In the genomic region with DNA sequence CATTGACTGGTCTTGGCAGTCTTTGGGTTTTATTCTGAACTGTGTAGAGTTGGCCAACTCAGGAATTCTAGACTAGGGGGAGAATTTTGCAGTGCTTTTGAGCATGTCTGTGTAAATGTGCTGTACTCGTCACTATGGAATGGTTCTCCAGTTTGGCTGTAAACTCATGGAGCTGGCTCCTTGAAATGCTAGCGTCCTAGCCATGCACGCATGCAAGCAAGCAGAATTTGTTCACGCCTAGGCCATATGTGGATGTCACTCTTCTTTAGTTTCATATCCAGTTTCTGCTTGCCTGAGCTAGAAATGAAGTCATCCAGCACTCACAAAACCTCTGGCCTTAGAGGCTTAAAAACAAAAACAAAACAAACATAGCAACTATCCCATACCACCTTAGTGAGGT, we compare ENCODE assay signal across 10 cellular contexts. TPM values are rescaled to one million over a fixed set of nuclear protein-coding genes. Genes with fewer than 3 reads are reported as not detected.
DNase-seq lines count a peak whose midpoint lies in the region; ATAC-seq and TF ChIP-seq lines count a peak whose summit lies in the region.
"Not testable (repeated sequence)": the region's sequence is repeated elsewhere in the genome, so short reads cannot be mapped to it uniquely, and the experiment has no call there.
"Had no signal": no experiment of that assay in that cellular context is flagged by ENCODE, and none has a peak within 500 bp of the region (broad histone marks: within the 10 kb centered on the region; RNA-seq: fewer than 3 reads in every experiment).

No MANE protein-coding gene starts in this region.

- H3K4me3 ChIP-seq in foreskin fibroblast (ENCODE audit: low read depth in 1 of 2, low read length in 2 of 2); skeletal muscle cell (ENCODE audit: low read depth, low read length): not testable (repeated sequence)

- CTCF ChIA-PET in activated CD4-positive, alpha-beta T cell treated with anti-CD3 and anti-CD28 coated beads for 36 hours (lab: Charles Lee), result not testable (repeated sequence)

- intact Hi-C loops in activated CD4-positive, alpha-beta T cell treated with anti-CD3 and anti-CD28 coated beads for 36 hours (cut with DNase I, micrococcal nuclease), result not testable (repeated sequence)

- not testable (repeated sequence) for H3K27me3 Mint-ChIP-seq in activated CD4-positive, alpha-beta T cell treated with anti-CD3 and anti-CD28 coated beads for 36 hours

- not testable (repeated sequence) for TF ChIP-seq CTCF in foreskin fibroblast (IDR thresholded peaks at IDR 0.05; ENCODE audit: low read depth, low read length)

- H3K4me1 Mint-ChIP-seq in activated CD4-positive, alpha-beta T cell treated with anti-CD3 and anti-CD28 coated beads for 36 hours, result not testable (repeated sequence)

- peak; percentile 40 for ATAC-seq in GM18873 (IDR thresholded peaks at IDR 0.05; ENCODE audit: low FRiP score, unreplicated experiment)
- peak; percentile 37 for ATAC-seq in HG02763 (IDR thresholded peaks at IDR 0.05; ENCODE audit: unreplicated experiment)
- peak; percentile 61 for ATAC-seq in HG03342 (IDR thresholded peaks at IDR 0.05; ENCODE audit: unreplicated experiment)
- peak; percentile 50 for ATAC-seq in activated CD4-positive, alpha-beta T cell treated with anti-CD3 and anti-CD28 coated beads for 36 hours

- POLR2A ChIA-PET in activated CD4-positive, alpha-beta T cell treated with anti-CD3 and anti-CD28 coated beads for 36 hours (lab: Charles Lee), result not testable (repeated sequence)

- H3K27ac Mint-ChIP-seq in activated CD4-positive, alpha-beta T cell treated with anti-CD3 and anti-CD28 coated beads for 36 hours, result not testable (repeated sequence)

- DNase-seq in EL (peak; percentile 1), NCI-H2171 treated with DMSO at 0.1 percent for 48 hours (lab: John Stamatoyannopoulos, UW) (peak; percentile 24), foreskin fibroblast (peak; percentile 36 to 48), skeletal muscle cell (ENCODE audit: low read depth) (peak; percentile 7)
- DNase-seq in activated CD4-positive, alpha-beta T cell treated with anti-CD3 and anti-CD28 coated beads for 36 hours, result not testable (repeated sequence)

- H3K4me3 Mint-ChIP-seq in activated CD4-positive, alpha-beta T cell treated with anti-CD3 and anti-CD28 coated beads for 36 hours, result not testable (repeated sequence)

- H3K36me3 Mint-ChIP-seq in activated CD4-positive, alpha-beta T cell treated with anti-CD3 and anti-CD28 coated beads for 36 hours (ENCODE audit: low read depth), result not testable (repeated sequence)

- not testable (repeated sequence) for H3K9me3 Mint-ChIP-seq in activated CD4-positive, alpha-beta T cell treated with anti-CD3 and anti-CD28 coated beads for 36 hours (ENCODE audit: low read depth)

RNA-seq across cellular contexts. Expression of a gene that starts 36.9 kb away (rescaled TPM):
- total RNA-seq in activated CD4-positive, alpha-beta T cell treated with anti-CD3 and anti-CD28 coated beads for 36 hours, result 10 to 100 TPM; 42.1 to 69.0 TPM

RNA-seq across cellular contexts. Expression of a gene that starts 37.6 kb away (rescaled TPM):
- 10 to 100 TPM; 34.8 to 42.2 TPM for total RNA-seq in activated CD4-positive, alpha-beta T cell treated with anti-CD3 and anti-CD28 coated beads for 36 hours
- total RNA-seq: bronchial epithelial cell; CD8-positive, alpha-beta T cell had no signal
